In the genomic region with DNA sequence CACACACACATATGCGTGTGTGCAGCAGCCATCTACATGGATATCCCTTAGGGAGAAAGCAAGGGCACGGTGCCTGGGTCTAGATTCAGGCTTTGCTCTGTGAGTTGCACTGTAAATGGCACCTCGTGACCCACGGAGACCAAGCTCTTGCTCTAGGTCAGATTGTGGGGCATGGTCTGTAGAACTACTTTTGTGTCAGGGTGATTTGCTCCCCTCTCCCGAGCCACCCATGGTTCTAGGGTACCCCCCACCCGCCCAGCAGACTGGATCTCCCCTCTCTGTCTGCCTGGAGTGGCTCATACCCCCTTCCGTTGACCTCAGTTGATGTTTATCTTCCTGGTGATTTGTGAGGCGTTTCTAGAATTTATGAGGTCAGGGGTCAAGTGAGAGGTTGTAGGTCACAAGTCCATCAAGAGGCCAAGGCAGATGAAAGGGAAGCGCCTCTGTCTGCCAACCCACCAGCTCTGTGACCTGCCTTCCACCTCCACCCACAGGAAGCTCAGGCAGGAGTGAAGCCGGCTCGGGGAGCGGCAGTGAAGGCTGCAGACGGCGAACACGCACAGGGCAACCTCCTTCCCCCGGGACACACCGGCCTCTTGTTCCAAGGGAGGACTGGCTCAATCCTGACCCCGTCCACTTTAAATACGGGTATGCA, we compare ENCODE assay signal across 8 cellular contexts.
DNase-seq lines count a peak whose midpoint lies in the region; ATAC-seq, FAIRE-seq and TF ChIP-seq lines count a peak whose summit lies in the region.

No MANE protein-coding gene starts in this region.

- ATAC-seq in GM18511 (IDR thresholded peaks at IDR 0.05; ENCODE audit: unreplicated experiment) (peak; percentile 45), GM12878 (peak; percentile 61), HG02884 (IDR thresholded peaks at IDR 0.05; ENCODE audit: unreplicated experiment) (no peak), gastroesophageal sphincter (no peak)

- peak; percentile 23 for FAIRE-seq in GM12878 (lab: Jason Lieb, UNC)

- H3K27me3 ChIP-seq in SJCRH30 (no peaks in the 10 kb centered on the region), GM12878 (replicated peaks in 1 of 2; ENCODE audit: control insufficient read depth in 2 of 2, insufficient read depth in 2 of 2, low read length in 1 of 2) (peaks cover 2 to 6% of the 10 kb centered on the region in 2 experiments; a peak in 3 of 4 replicates), smooth muscle cell (ENCODE audit: low read depth) (no peaks in the 10 kb centered on the region), gastroesophageal sphincter (peaks cover 3% of the 10 kb centered on the region)

- SMC1A ChIA-PET in GM12878 (lab: Charles Lee; ENCODE audit: uncharacterized antibody, unreplicated experiment) = interaction anchor here (1.6 kb wide), 1 partner anchor 82 kb away, joined by 4 read pairs; no protein-coding TSS in a partner anchor

- RAD21 ChIA-PET in GM12878 (lab: Charles Lee; ENCODE audit: unreplicated experiment) = no interaction called here

- H2AFZ ChIP-seq in GM12878 (ENCODE audit: control insufficient read depth, low read depth, low read length) = peak overlapping the region; percentile 2
- H2AFZ ChIP-seq in smooth muscle cell (ENCODE audit: low read depth) = no peak overlapping the region

- intact Hi-C loops in GM12878 (cut with micrococcal nuclease; ENCODE audit: unreplicated experiment) = no loop called here

- POLR2A ChIA-PET in GM12878 (lab: Charles Lee) = no interaction called here

- H3K9ac ChIP-seq in GM12878 (ENCODE audit: control insufficient read depth, insufficient read depth, low read length) (peak overlapping the region; percentile 24; the same call in 1 of the 2 replicates), smooth muscle cell (ENCODE audit: low read depth) (peak overlapping the region; percentile 46)

- CTCF ChIA-PET in GM12878 (lab: Yijun Ruan, JAX) = interaction anchor here (0.7 to 2.3 kb wide), 5 partner anchors 10 to 125 kb away, joined by 3 to 16 read pairs (median 4); no protein-coding TSS in a partner anchor

- no peaks in the 10 kb centered on the region for H4K20me1 ChIP-seq in GM12878 (ENCODE audit: control insufficient read depth, insufficient read depth)
- no peaks in the 10 kb centered on the region for H4K20me1 ChIP-seq in smooth muscle cell (ENCODE audit: low read depth)

- no peak for TF ChIP-seq EP300 in GM12878 (IDR thresholded peaks at IDR 0.05; ENCODE audit: borderline replicate concordance in 1 of 2, control insufficient read depth in 1 of 2, low read depth in 2 of 2, low read length in 2 of 2)
- no peak for TF ChIP-seq EP300 in gastroesophageal sphincter (IDR thresholded peaks at IDR 0.05)

- peak overlapping the region; percentile 28 for H3K4me3 ChIP-seq in SJCRH30
- peak overlapping the region; percentile 12; the same call in 1 of the 2 replicates for H3K4me3 ChIP-seq in GM12878
- no peak overlapping the region for H3K4me3 ChIP-seq in smooth muscle cell
- no peak overlapping the region for H3K4me3 ChIP-seq in gastroesophageal sphincter

- no peak for TF ChIP-seq RAD21 in GM12878 (IDR thresholded peaks at IDR 0.05; ENCODE audit: insufficient read depth, low read depth, low read length)

- H3K36me3 ChIP-seq in SJCRH30 (no peaks in the 10 kb centered on the region), GM12878 (ENCODE audit: control insufficient read depth in 2 of 2, insufficient read depth in 2 of 2, low read length in 1 of 2) (no peaks in the 10 kb centered on the region), smooth muscle cell (ENCODE audit: low read depth) (no peaks in the 10 kb centered on the region), gastroesophageal sphincter (peaks cover 0 to 69% of the 10 kb centered on the region in 2 donors)

- TF ChIP-seq CTCF in GM12878 (IDR thresholded peaks at IDR 0.05 in 2 of 3, conservative IDR thresholded peaks at IDR 0.05 in 1 of 3; ENCODE audit: control insufficient read depth in 2 of 3, extremely low read depth in 1 of 3, insufficient read depth in 1 of 3, low read depth in 3 of 3, low read length in 3 of 3) (no peak), smooth muscle cell (IDR thresholded peaks at IDR 0.05; ENCODE audit: borderline replicate concordance, insufficient read depth, poor library complexity, severe bottlenecking) (no peak), gastroesophageal sphincter (IDR thresholded peaks at IDR 0.05) (no peak)

- WGBS in GM12878 (ENCODE audit: insufficient coverage, insufficient replicate concordance, low lambda C conversion rate, missing lambda C conversion rate) = 32% methylated on average over 19 of the region's 19 CpGs
- 72% methylated on average over 19 of the region's 19 CpGs for WGBS in smooth muscle cell (ENCODE audit: low lambda C conversion rate)
- WGBS in gastroesophageal sphincter (ENCODE audit: low coverage in 1 of 2), 2 donors = 48 to 83% methylated on average over 2 to 11 of the region's 19 CpGs

- H3K27ac ChIP-seq in SJCRH30 (peak overlapping the region; percentile 94), GM12878 (ENCODE audit: control insufficient read depth, insufficient read depth) (peak overlapping the region; percentile 77), smooth muscle cell (ENCODE audit: low read depth) (peak overlapping the region; percentile 84), gastroesophageal sphincter (no peak overlapping the region)

- in situ Hi-C loops in GM12878 (cut with MboI) = no loop called here

- peak; percentile 63 to 65 for DNase-seq in SJCRH30
- DNase-seq in GM12878 (ENCODE audit: low read depth, low spot score) = peak; percentile 12
- no peak for DNase-seq in smooth muscle cell (lab: John Stamatoyannopoulos, UW; ENCODE audit: unreplicated experiment)
- DNase-seq in NCI-H1417 treated with DMSO at 0.1 percent for 48 hours (lab: John Stamatoyannopoulos, UW) = no peak
- DNase-seq in kidney glomerular epithelial cell (lab: John Stamatoyannopoulos, UW) = no peak

- H3K4me1 ChIP-seq in SJCRH30 = peaks cover 63% of the 10 kb centered on the region
- peaks cover 29% of the 10 kb centered on the region for H3K4me1 ChIP-seq in GM12878 (ENCODE audit: control insufficient read depth, insufficient read depth, low read length)
- H3K4me1 ChIP-seq in smooth muscle cell (ENCODE audit: low read depth) = no peaks in the 10 kb centered on the region
- peaks cover 0 to 22% (median 11%) of the 10 kb centered on the region in 3 donors for H3K4me1 ChIP-seq in gastroesophageal sphincter

- TF ChIP-seq POLR2A in GM12878 (IDR thresholded peaks at IDR 0.05; ENCODE audit: low read depth, low read length) = no peak; the same call in 1 of the 2 replicates
- TF ChIP-seq POLR2A in gastroesophageal sphincter (IDR thresholded peaks at IDR 0.05) = no peak

- no TSS peak for BruUV-seq in GM12878 (replicated peaks; lab: Mats Ljungman, UMichigan)

- H3F3A ChIP-seq in smooth muscle cell (ENCODE audit: low read depth) = no peaks in the 10 kb centered on the region

- H3K4me2 ChIP-seq in GM12878 (ENCODE audit: control insufficient read depth, insufficient read depth) (peak overlapping the region; percentile 96), smooth muscle cell (peak overlapping the region; percentile 78)

- H3K9me3 ChIP-seq in SJCRH30 (replicated peaks) (no peaks in the 10 kb centered on the region), GM12878 (replicated peaks; ENCODE audit: control insufficient read depth, insufficient read depth, low read length) (no peaks in the 10 kb centered on the region), smooth muscle cell (replicated peaks; ENCODE audit: low read depth) (no peaks in the 10 kb centered on the region), gastroesophageal sphincter (no peaks in the 10 kb centered on the region)

- H3K79me2 ChIP-seq in GM12878 (ENCODE audit: control insufficient read depth, insufficient read depth, low read length) = no peaks in the 10 kb centered on the region
- H3K79me2 ChIP-seq in smooth muscle cell (ENCODE audit: low read depth) = no peaks in the 10 kb centered on the region

TF ChIP-seq in GM12878, 131 proteins besides CTCF, POLR2A, EP300 and RAD21:
- TF ChIP-seq NR2C1 (IDR thresholded peaks at IDR 0.05) (peak; percentile 94), NR2F1 (conservative IDR thresholded peaks at IDR 0.05) (peak; percentile 98), JUND (IDR thresholded peaks at IDR 0.05; ENCODE audit: low read depth, low read length) (no peak)
- TF ChIP-seq, protein P1, sequence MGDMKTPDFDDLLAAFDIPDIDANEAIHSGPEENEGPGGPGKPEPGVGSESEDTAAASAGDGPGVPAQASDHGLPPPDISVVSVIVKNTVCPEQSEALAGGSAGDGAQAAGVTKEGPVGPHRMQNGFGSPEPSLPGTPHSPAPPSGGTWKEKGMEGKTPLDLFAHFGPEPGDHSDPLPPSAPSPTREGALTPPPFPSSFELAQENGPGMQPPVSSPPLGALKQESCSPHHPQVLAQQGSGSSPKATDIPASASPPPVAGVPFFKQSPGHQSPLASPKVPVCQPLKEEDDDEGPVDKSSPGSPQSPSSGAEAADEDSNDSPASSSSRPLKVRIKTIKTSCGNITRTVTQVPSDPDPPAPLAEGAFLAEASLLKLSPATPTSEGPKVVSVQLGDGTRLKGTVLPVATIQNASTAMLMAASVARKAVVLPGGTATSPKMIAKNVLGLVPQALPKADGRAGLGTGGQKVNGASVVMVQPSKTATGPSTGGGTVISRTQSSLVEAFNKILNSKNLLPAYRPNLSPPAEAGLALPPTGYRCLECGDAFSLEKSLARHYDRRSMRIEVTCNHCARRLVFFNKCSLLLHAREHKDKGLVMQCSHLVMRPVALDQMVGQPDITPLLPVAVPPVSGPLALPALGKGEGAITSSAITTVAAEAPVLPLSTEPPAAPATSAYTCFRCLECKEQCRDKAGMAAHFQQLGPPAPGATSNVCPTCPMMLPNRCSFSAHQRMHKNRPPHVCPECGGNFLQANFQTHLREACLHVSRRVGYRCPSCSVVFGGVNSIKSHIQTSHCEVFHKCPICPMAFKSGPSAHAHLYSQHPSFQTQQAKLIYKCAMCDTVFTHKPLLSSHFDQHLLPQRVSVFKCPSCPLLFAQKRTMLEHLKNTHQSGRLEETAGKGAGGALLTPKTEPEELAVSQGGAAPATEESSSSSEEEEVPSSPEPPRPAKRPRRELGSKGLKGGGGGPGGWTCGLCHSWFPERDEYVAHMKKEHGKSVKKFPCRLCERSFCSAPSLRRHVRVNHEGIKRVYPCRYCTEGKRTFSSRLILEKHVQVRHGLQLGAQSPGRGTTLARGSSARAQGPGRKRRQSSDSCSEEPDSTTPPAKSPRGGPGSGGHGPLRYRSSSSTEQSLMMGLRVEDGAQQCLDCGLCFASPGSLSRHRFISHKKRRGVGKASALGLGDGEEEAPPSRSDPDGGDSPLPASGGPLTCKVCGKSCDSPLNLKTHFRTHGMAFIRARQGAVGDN (IDR thresholded peaks at IDR 0.05) = peak; percentile 85

Comparison
In these comparisons a context has a peak if more than half of its experiments do, and no peak if none do; other contexts are left out.
1. ATAC-seq: peak in GM18511 (single experiment) and GM12878 (single experiment); none in HG02884 (single experiment) and gastroesophageal sphincter (single experiment).
2. DNase-seq: peak in SJCRH30 (2 of 2) and GM12878 (single experiment); none in smooth muscle cell (single experiment), NCI-H1417 treated with DMSO at 0.1 percent for 48 hours (single experiment) and kidney glomerular epithelial cell (single experiment).
3. H3K27ac ChIP-seq: peak in SJCRH30 (single experiment), GM12878 (single experiment) and smooth muscle cell (single experiment); none in gastroesophageal sphincter (0 of 4).
4. H3K4me3 ChIP-seq: peak in SJCRH30 (single experiment) and GM12878 (single experiment); none in smooth muscle cell (single experiment) and gastroesophageal sphincter (0 of 2).